2 cellular contexts compared by ENCODE assay signal in the genomic region with DNA sequence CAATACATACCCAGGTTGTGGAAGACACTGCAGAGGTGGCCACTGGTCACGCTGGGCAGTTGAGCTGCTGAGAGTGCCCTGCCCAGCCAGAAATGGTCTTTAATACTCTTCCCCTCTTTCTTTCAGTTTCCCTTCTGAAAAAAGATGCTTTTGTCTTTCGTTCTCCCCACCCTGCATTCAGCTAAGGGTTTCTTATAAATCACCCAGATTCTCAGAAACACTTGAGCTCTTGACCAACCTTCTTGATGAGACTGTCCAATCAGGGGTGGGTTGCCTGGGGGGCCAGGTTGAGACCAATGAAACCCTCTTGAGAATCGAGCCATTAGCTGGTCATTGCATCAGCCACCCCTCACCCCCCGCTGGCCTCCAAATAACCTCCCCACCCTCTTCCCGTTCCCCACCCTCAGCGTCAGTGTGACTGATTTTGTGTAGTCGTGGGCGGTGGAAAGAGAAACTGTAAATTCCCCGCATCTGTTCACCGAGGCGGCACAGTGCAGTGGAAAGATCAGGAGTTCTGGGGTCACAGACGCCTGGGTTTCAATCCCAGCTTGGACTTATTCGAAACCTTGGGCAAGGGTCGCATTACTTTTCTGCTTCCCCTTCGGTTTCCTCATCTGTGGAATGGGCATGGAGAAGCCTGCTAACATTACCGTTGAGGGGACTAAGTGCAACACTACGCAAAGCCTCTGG.
TF ChIP-seq lines count a peak whose summit lies in the region.

No MANE protein-coding gene starts in this region.

TF ChIP-seq in HEK293, 187 proteins besides CTCF, POLR2A, EP300 and RAD21 (continues in another document):
- no peak for TF ChIP-seq ZNF266 (tag by site-specific recombination; IDR thresholded peaks at IDR 0.05; ENCODE audit: low read depth)
- TF ChIP-seq KLF16 (tag by site-specific recombination; IDR thresholded peaks at IDR 0.05) = peak; percentile 46; the same call in 1 of the 2 replicates
- no peak for TF ChIP-seq ZNF302 (tag by site-specific recombination; IDR thresholded peaks at IDR 0.05; ENCODE audit: low read depth)
- peak; percentile 77 for TF ChIP-seq EGR2 (tag by site-specific recombination; IDR thresholded peaks at IDR 0.05; ENCODE audit: low read depth)
- TF ChIP-seq ZNF433 (tag by site-specific recombination; IDR thresholded peaks at IDR 0.05; ENCODE audit: low read depth) = no peak
- no peak for TF ChIP-seq ZNF677 (tag by site-specific recombination; IDR thresholded peaks at IDR 0.05)
- no peak for TF ChIP-seq ZNF623 (tag by site-specific recombination; IDR thresholded peaks at IDR 0.05)
- peak; percentile 85 for TF ChIP-seq ZFHX2 (tag by site-specific recombination; conservative IDR thresholded peaks at IDR 0.05)
- TF ChIP-seq ZNF423 (tag by site-specific recombination; IDR thresholded peaks at IDR 0.05) = peak; percentile 45; the same call in 1 of the 2 replicates
- no peak for TF ChIP-seq ZNF76 (tag by site-specific recombination; IDR thresholded peaks at IDR 0.05; ENCODE audit: borderline replicate concordance, low read depth)
- no peak for TF ChIP-seq REST (tag by site-specific recombination; IDR thresholded peaks at IDR 0.05)
- peak; percentile 36; the same call in 1 of the 2 replicates for TF ChIP-seq KLF9 (tag by site-specific recombination; IDR thresholded peaks at IDR 0.05; ENCODE audit: low read depth)
- TF ChIP-seq ZNF280C (tag by site-specific recombination; IDR thresholded peaks at IDR 0.05) = no peak
- TF ChIP-seq ZFP69B (tag by site-specific recombination; IDR thresholded peaks at IDR 0.05) = peak; percentile 19; the same call in 1 of the 2 replicates
- TF ChIP-seq, protein P1, sequence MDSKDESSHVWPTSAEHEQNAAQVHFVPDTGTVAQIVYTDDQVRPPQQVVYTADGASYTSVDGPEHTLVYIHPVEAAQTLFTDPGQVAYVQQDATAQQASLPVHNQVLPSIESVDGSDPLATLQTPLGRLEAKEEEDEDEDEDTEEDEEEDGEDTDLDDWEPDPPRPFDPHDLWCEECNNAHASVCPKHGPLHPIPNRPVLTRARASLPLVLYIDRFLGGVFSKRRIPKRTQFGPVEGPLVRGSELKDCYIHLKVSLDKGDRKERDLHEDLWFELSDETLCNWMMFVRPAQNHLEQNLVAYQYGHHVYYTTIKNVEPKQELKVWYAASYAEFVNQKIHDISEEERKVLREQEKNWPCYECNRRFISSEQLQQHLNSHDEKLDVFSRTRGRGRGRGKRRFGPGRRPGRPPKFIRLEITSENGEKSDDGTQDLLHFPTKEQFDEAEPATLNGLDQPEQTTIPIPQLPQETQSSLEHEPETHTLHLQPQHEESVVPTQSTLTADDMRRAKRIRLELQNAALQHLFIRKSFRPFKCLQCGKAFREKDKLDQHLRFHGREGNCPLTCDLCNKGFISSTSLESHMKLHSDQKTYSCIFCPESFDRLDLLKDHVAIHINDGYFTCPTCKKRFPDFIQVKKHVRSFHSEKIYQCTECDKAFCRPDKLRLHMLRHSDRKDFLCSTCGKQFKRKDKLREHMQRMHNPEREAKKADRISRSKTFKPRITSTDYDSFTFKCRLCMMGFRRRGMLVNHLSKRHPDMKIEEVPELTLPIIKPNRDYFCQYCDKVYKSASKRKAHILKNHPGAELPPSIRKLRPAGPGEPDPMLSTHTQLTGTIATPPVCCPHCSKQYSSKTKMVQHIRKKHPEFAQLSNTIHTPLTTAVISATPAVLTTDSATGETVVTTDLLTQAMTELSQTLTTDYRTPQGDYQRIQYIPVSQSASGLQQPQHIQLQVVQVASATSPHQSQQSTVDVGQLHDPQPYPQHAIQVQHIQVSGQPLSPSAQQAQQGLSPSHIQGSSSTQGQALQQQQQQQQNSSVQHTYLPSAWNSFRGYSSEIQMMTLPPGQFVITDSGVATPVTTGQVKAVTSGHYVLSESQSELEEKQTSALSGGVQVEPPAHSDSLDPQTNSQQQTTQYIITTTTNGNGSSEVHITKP (tag by site-specific recombination; IDR thresholded peaks at IDR 0.05) = peak; percentile 77
- TF ChIP-seq ZNF610 (tag by site-specific recombination; IDR thresholded peaks at IDR 0.05; ENCODE audit: borderline replicate concordance) = no peak
- no peak for TF ChIP-seq YY1 (tag by site-specific recombination; IDR thresholded peaks at IDR 0.05)
- TF ChIP-seq ZEB2 (tag by site-specific recombination; IDR thresholded peaks at IDR 0.05) = peak; percentile 39

TF ChIP-seq in H1, 55 proteins besides CTCF, POLR2A, EP300 and RAD21:
- TF ChIP-seq, protein P2, sequence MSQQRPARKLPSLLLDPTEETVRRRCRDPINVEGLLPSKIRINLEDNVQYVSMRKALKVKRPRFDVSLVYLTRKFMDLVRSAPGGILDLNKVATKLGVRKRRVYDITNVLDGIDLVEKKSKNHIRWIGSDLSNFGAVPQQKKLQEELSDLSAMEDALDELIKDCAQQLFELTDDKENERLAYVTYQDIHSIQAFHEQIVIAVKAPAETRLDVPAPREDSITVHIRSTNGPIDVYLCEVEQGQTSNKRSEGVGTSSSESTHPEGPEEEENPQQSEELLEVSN (IDR thresholded peaks at IDR 0.05) = no peak
- peak; percentile 76; the same call in 1 of the 2 replicates for TF ChIP-seq CEBPB (IDR thresholded peaks at IDR 0.05; ENCODE audit: low read depth, low read length)
- TF ChIP-seq TAF7 (optimal IDR thresholded peaks at IDR 0.05; ENCODE audit: borderline replicate concordance, low read depth, low read length) = peak; percentile 65
- TF ChIP-seq HDAC2 (IDR thresholded peaks at IDR 0.05; ENCODE audit: borderline replicate concordance in 1 of 2, low read depth in 2 of 2, low read length in 2 of 2) = 0 out of 4 replicates have a peak, but pooled peaks of 1 of the 2 experiments have one; percentile 53
TF ChIP-seq in H1: peak in this region for 3.
